In the genomic region with DNA sequence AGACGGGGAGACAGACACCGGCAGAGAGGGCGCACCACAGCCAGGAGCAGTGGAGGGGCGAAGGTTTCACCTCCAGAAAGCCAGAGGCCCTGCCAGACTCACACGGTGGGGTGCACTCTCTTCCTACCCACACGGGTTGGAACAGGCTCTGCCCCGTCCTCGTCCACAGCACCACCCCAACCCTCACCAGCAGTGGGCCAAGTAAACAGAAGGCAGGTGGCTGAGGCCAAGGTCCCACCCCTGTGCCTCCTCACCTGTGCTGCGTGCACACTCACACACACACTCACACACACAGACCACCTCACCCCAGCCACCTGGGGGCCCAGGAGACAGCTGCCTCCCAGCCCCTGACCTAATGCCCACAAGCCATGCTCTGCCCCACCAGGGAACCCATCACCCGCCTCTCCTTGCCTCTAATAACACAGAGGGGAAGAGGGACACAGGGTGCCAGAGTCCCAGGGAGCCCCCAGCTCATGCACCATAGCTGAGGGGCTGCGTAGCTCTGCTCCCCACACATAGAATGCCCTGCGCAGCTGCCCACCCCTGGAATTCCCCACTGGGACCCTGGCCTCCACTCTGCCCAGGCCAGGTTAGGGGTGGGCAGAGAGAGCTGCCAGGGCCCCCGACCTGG, we compare ENCODE assay signal across 10 cellular contexts. TPM values are rescaled to one million over a fixed set of nuclear protein-coding genes. Genes with fewer than 3 reads are reported as not detected.
DNase-seq lines count a peak whose midpoint lies in the region; ATAC-seq, FAIRE-seq and TF ChIP-seq lines count a peak whose summit lies in the region.
"Had no signal": no experiment of that assay in that cellular context is flagged by ENCODE, and none has a peak within 500 bp of the region (broad histone marks: within the 10 kb centered on the region; RNA-seq: fewer than 3 reads in every experiment).

No MANE protein-coding gene starts in this region.

- H3K79me2 ChIP-seq in DOHH2 (ENCODE audit: control insufficient read depth, low read length) (peaks cover 75% of the 10 kb centered on the region), astrocyte (ENCODE audit: insufficient read depth, low read length) (peaks cover 83% of the 10 kb centered on the region)

- H3K4me3 ChIP-seq in DOHH2 (ENCODE audit: low read length) (peak overlapping the region; percentile 18; the same call in 1 of the 2 replicates), astrocyte (ENCODE audit: insufficient read depth, low read depth, low read length) (no peak overlapping the region), right atrium auricular region (peak overlapping the region; percentile 38), skeletal muscle satellite cell (ENCODE audit: low read length) (peak overlapping the region; percentile 56)

- H2AFZ ChIP-seq in astrocyte (ENCODE audit: low read depth, low read length), result no peak overlapping the region

- H3F3A ChIP-seq in DOHH2 (ENCODE audit: control insufficient read depth, insufficient read depth), result no peaks in the 10 kb centered on the region

- no peak for ATAC-seq in HG02678 (IDR thresholded peaks at IDR 0.05; ENCODE audit: unreplicated experiment)
- ATAC-seq in GM18909 (IDR thresholded peaks at IDR 0.05; ENCODE audit: poor library complexity, unreplicated experiment), result no peak

- peaks cover 29% of the 10 kb centered on the region for H3K4me1 Mint-ChIP-seq in astrocyte (ENCODE audit: low read depth, unreplicated experiment)

- no peaks in the 10 kb centered on the region for H3K9me2 ChIP-seq in DOHH2 (replicated peaks; ENCODE audit: control insufficient read depth, low read length)

- FAIRE-seq in astrocyte (lab: Jason Lieb, UNC), result no peak
- FAIRE-seq: GM18507 had no signal

- DNase-seq in astrocyte (ENCODE audit: low read depth) (no peak), right atrium auricular region (ENCODE audit: low spot score) (no peak), NCI-H2227 treated with DMSO at 0.1 percent for 48 hours (lab: John Stamatoyannopoulos, UW) (no peak), NCI-H1105 treated with DMSO at 0.1 percent for 48 hours (lab: John Stamatoyannopoulos, UW) (no peak)
- DNase-seq: CD8-positive, alpha-beta memory T cell had no signal

- H3K4me2 ChIP-seq in DOHH2 (ENCODE audit: low read length), result peak overlapping the region; percentile 38
- peak overlapping the region; percentile 100 for H3K4me2 ChIP-seq in astrocyte (ENCODE audit: low read length)
- peak overlapping the region; percentile 99 for H3K4me2 ChIP-seq in skeletal muscle satellite cell (ENCODE audit: low read length)

- peaks cover 3% of the 10 kb centered on the region; the same call in 1 of the 2 replicates for H3K36me3 ChIP-seq in DOHH2 (ENCODE audit: control insufficient read depth, low read length)
- no peaks in the 10 kb centered on the region for H3K36me3 ChIP-seq in astrocyte (ENCODE audit: insufficient read depth, low read length)
- H3K36me3 ChIP-seq in right atrium auricular region, result no peaks in the 10 kb centered on the region
- H3K36me3 ChIP-seq in skeletal muscle satellite cell (ENCODE audit: insufficient read depth, low read length), result no peaks in the 10 kb centered on the region

- TF ChIP-seq CTCF in DOHH2 (IDR thresholded peaks at IDR 0.05; ENCODE audit: low read depth, low read length, poor library complexity, severe bottlenecking) (no peak), astrocyte (IDR thresholded peaks at IDR 0.05; ENCODE audit: insufficient read depth, low read depth, low read length) (no peak), right atrium auricular region (IDR thresholded peaks at IDR 0.05) (no peak)

- H3K9me3 Mint-ChIP-seq in astrocyte (ENCODE audit: unreplicated experiment), result no peaks in the 10 kb centered on the region

- H3K27ac ChIP-seq in DOHH2 (ENCODE audit: low read depth, low read length) (no peak overlapping the region), astrocyte (ENCODE audit: low read depth, low read length) (no peak overlapping the region), right atrium auricular region (peak overlapping the region; percentile 96 to 99)

- H3K36me3 Mint-ChIP-seq in astrocyte (ENCODE audit: low read depth, unreplicated experiment), result no peaks in the 10 kb centered on the region

- H3K4me3 Mint-ChIP-seq in astrocyte (ENCODE audit: unreplicated experiment), result no peak overlapping the region

- H3K4me1 ChIP-seq in DOHH2 (ENCODE audit: control insufficient read depth, low read length) (peaks cover 65% of the 10 kb centered on the region), astrocyte (ENCODE audit: insufficient read depth, low read length) (peaks cover 39% of the 10 kb centered on the region), right atrium auricular region (peaks cover 0 to 79% of the 10 kb centered on the region in 2 donors), skeletal muscle satellite cell (ENCODE audit: control insufficient read depth, insufficient read depth, low read length) (peaks cover 61% of the 10 kb centered on the region)

- H3K27me3 Mint-ChIP-seq in astrocyte (ENCODE audit: low read depth, unreplicated experiment), result no peaks in the 10 kb centered on the region

- H3K27me3 ChIP-seq in DOHH2 (ENCODE audit: control insufficient read depth, low read length) (no peaks in the 10 kb centered on the region), astrocyte (ENCODE audit: insufficient read depth, low read length) (no peaks in the 10 kb centered on the region), right atrium auricular region (no peaks in the 10 kb centered on the region), skeletal muscle satellite cell (ENCODE audit: control insufficient read depth, insufficient read depth, low read length) (no peaks in the 10 kb centered on the region)

- H3K9me3 ChIP-seq in DOHH2 (ENCODE audit: control insufficient read depth, insufficient read depth, low read length) (no peaks in the 10 kb centered on the region), astrocyte (ENCODE audit: insufficient read depth, low read depth, low read length) (no peaks in the 10 kb centered on the region), right atrium auricular region (no peaks in the 10 kb centered on the region), skeletal muscle satellite cell (replicated peaks; ENCODE audit: low read length) (no peaks in the 10 kb centered on the region)

- H3K9ac ChIP-seq in astrocyte (ENCODE audit: low read length) (no peak overlapping the region), skeletal muscle satellite cell (ENCODE audit: low read depth, low read length) (peak overlapping the region; percentile 61)

- H3K27ac Mint-ChIP-seq in astrocyte (ENCODE audit: unreplicated experiment), result peak overlapping the region; percentile 58

- peaks cover 10% of the 10 kb centered on the region; the same call in 1 of the 2 replicates for H4K20me1 ChIP-seq in DOHH2 (ENCODE audit: control insufficient read depth, insufficient read depth, low read depth, low read length)
- peaks cover 74% of the 10 kb centered on the region for H4K20me1 ChIP-seq in astrocyte (ENCODE audit: insufficient read depth, low read length)

RNA-seq across cellular contexts. Expression of a gene that starts 3.1 kb away (rescaled TPM):
- 181 and 198 TPM in 2 replicates for total RNA-seq in astrocyte
- total RNA-seq in right atrium auricular region, result 100 to 1,000 TPM; 265 to 288 TPM
- 56.8 and 86.9 TPM in 2 replicates for total RNA-seq in skeletal muscle satellite cell (2012; rRNA removed)

RNA-seq across cellular contexts. Expression of a gene that starts 5.7 kb away (rescaled TPM):
- total RNA-seq in astrocyte, result 0.48 and 0.50 TPM in 2 replicates
- not detected for total RNA-seq in right atrium auricular region
- 0.22 and 1.3 TPM in 2 replicates for total RNA-seq in skeletal muscle satellite cell (2012; rRNA removed)

RNA-seq across cellular contexts. Expression of a gene that starts 31.4 kb away (rescaled TPM):
- total RNA-seq in astrocyte (57.1 and 60.3 TPM in 2 replicates), right atrium auricular region (10 to 100 TPM; 20.2 to 29.5 TPM)
- total RNA-seq in skeletal muscle satellite cell (2012; rRNA removed), result 20.5 and 21.0 TPM in 2 replicates

Comparison
In these comparisons a context has a peak if more than half of its experiments do, and no peak if none do; other contexts are left out.
1. H3K27ac ChIP-seq: peak in right atrium auricular region (2 of 2); none in DOHH2 (single experiment) and astrocyte (single experiment).
2. H3K4me2 ChIP-seq: peak in every context shown above with its lines; median percentile 100 in astrocyte; 99 in skeletal muscle satellite cell; 38 in DOHH2.